1 cellular context compared by ENCODE assay signal in genomic region chr6:105210932-105211531, GRCh38.
TF ChIP-seq lines count a peak whose summit lies in the region.

No MANE protein-coding gene starts in this region.

TF ChIP-seq in HEK293, 187 proteins besides CTCF, POLR2A, EP300 and RAD21 (continued from another document):
- TF ChIP-seq ZBTB49 (tag by site-specific recombination; IDR thresholded peaks at IDR 0.05; ENCODE audit: low read depth) (no peak), SCRT2 (tag by site-specific recombination; IDR thresholded peaks at IDR 0.05) (no peak), ZNF18 (tag by site-specific recombination; IDR thresholded peaks at IDR 0.05) (peak; percentile 21; the same call in 1 of the 2 replicates), PRDM10 (tag by site-specific recombination; IDR thresholded peaks at IDR 0.05) (0 out of 2 replicates have a peak, but pooled peaks have one; percentile 9), ZBTB44 (tag by site-specific recombination; IDR thresholded peaks at IDR 0.05) (peak; percentile 50; the same call in 1 of the 2 replicates), ZNF292 (tag by site-specific recombination; IDR thresholded peaks at IDR 0.05; ENCODE audit: borderline replicate concordance, low read depth) (no peak), PRDM6 (tag by site-specific recombination; IDR thresholded peaks at IDR 0.05) (peak; percentile 81), ZNF335 (tag by site-specific recombination; conservative IDR thresholded peaks at IDR 0.05) (0 out of 2 replicates have a peak, but pooled peaks have one; percentile 10), ZNF843 (tag by site-specific recombination; IDR thresholded peaks at IDR 0.05) (peak; percentile 64; the same call in 1 of the 2 replicates), OSR2 (tag by site-specific recombination; IDR thresholded peaks at IDR 0.05) (peak; percentile 56; the same call in 1 of the 2 replicates), ZNF157 (tag by site-specific recombination; IDR thresholded peaks at IDR 0.05) (no peak), KLF8 (tag by site-specific recombination; IDR thresholded peaks at IDR 0.05) (peak; percentile 47; the same call in 1 of the 2 replicates), ZSCAN30 (tag by site-specific recombination; IDR thresholded peaks at IDR 0.05) (0 out of 2 replicates have a peak, but pooled peaks have one; percentile 24), PBX3 (CRISPR knock-in tag; IDR thresholded peaks at IDR 0.05) (no peak), SP7 (tag by site-specific recombination; IDR thresholded peaks at IDR 0.05) (peak; percentile 45; the same call in 1 of the 2 replicates), WT1 (tag by site-specific recombination; IDR thresholded peaks at IDR 0.05) (peak; percentile 67)
